In genomic region chr6:141482773-141483172, GRCh38 we compare ENCODE assay signal across 9 cellular contexts.
DNase-seq lines count a peak whose midpoint lies in the region; ATAC-seq and TF ChIP-seq lines count a peak whose summit lies in the region.
"Had no signal": no experiment of that assay in that cellular context is flagged by ENCODE, and none has a peak within 500 bp of the region (broad histone marks: within the 10 kb centered on the region; RNA-seq: fewer than 3 reads in every experiment).

No MANE protein-coding gene starts in this region.

- no peak overlapping the region for H3K23ac ChIP-seq in mesendoderm (ENCODE audit: low read length)

- WGBS in mesendoderm (ENCODE audit: extremely low coverage, insufficient coverage, low lambda C conversion rate): no CpG with 5 or more reads among the region's 5 CpGs

- H3K27me3 Mint-ChIP-seq in chondrocyte (ENCODE audit: low read depth): no peaks in the 10 kb centered on the region

- no peak overlapping the region for H3K27ac ChIP-seq in mesendoderm (ENCODE audit: low read depth, low read length)

- no peak for TF ChIP-seq CTCF in chondrocyte (IDR thresholded peaks at IDR 0.05)

- no peak overlapping the region for H2BK15ac ChIP-seq in mesendoderm (replicated peaks; ENCODE audit: low read depth)

- no peak overlapping the region for H4K8ac ChIP-seq in mesendoderm (ENCODE audit: low read depth, low read length)

- ATAC-seq in HG03196 (IDR thresholded peaks at IDR 0.05; ENCODE audit: unreplicated experiment): no peak

- H2AK5ac ChIP-seq in mesendoderm (ENCODE audit: low read length): no peak overlapping the region

- H3K9me3 Mint-ChIP-seq in chondrocyte (ENCODE audit: low read depth): peaks cover 9% of the 10 kb centered on the region

- H3K4me1 ChIP-seq in mesendoderm (ENCODE audit: control insufficient read depth, low read depth, low read length): no peaks in the 10 kb centered on the region

- DNase-seq in DMS 273 (lab: John Stamatoyannopoulos, UW; ENCODE audit: unreplicated experiment) (peak; percentile 7), DMS 273 treated with DMSO at 0.1 percent for 48 hours (lab: John Stamatoyannopoulos, UW) (no peak), NCI-H446 treated with DMSO at 0.1 percent for 48 hours (lab: John Stamatoyannopoulos, UW) (peak; percentile 14), chondrocyte (ENCODE audit: low spot score) (no peak), retina (peak; percentile 5), mesendoderm (no peak), erythroblast (lab: John Stamatoyannopoulos, UW) (no peak)
- DNase-seq: 8988T had no signal

- no peaks in the 10 kb centered on the region for H3K36me3 ChIP-seq in mesendoderm (ENCODE audit: control insufficient read depth, insufficient read depth, low read length)

- H2BK5ac ChIP-seq in mesendoderm (ENCODE audit: low read length): no peak overlapping the region

- H3K27ac Mint-ChIP-seq in chondrocyte (ENCODE audit: unreplicated experiment): peak overlapping the region; percentile 92

- no peak for TF ChIP-seq POLR2A in erythroblast (IDR thresholded peaks at IDR 0.05; ENCODE audit: low read length)

- no peak overlapping the region for H3K4me2 ChIP-seq in mesendoderm (ENCODE audit: low read length)

- H4K5ac ChIP-seq in mesendoderm (ENCODE audit: low read length): no peak overlapping the region

- H2BK120ac ChIP-seq in mesendoderm (ENCODE audit: low read depth, low read length): no peak overlapping the region

- H3K56ac ChIP-seq in mesendoderm (ENCODE audit: low read length): no peak overlapping the region

- H3K18ac ChIP-seq in mesendoderm (ENCODE audit: low read length): no peak overlapping the region

- no peaks in the 10 kb centered on the region for H3K36me3 Mint-ChIP-seq in chondrocyte (ENCODE audit: low read depth)

- H3K79me2 ChIP-seq in mesendoderm (ENCODE audit: control insufficient read depth, insufficient read depth, low read length): no peaks in the 10 kb centered on the region

- H3K4me3 Mint-ChIP-seq in chondrocyte (ENCODE audit: unreplicated experiment): peak overlapping the region; percentile 63

- no peaks in the 10 kb centered on the region for H3K79me1 ChIP-seq in mesendoderm (ENCODE audit: low read length)

- H3K27me3 ChIP-seq in mesendoderm (ENCODE audit: insufficient read depth, low read length, poor library complexity): no peaks in the 10 kb centered on the region

- no peak overlapping the region for H3K9ac ChIP-seq in mesendoderm (ENCODE audit: low read length)

- H3K4me3 ChIP-seq in mesendoderm (ENCODE audit: low read length): no peak overlapping the region

- no peak overlapping the region for H3K4ac ChIP-seq in mesendoderm (ENCODE audit: low read depth, low read length)

- H3K4me1 Mint-ChIP-seq in chondrocyte (ENCODE audit: low read depth): peaks cover 36% of the 10 kb centered on the region

Comparison
In these comparisons a context has a peak if more than half of its experiments do, and no peak if none do; other contexts are left out.
1. DNase-seq: peak in DMS 273 (single experiment), NCI-H446 treated with DMSO at 0.1 percent for 48 hours (single experiment) and retina (single experiment); none in DMS 273 treated with DMSO at 0.1 percent for 48 hours (single experiment), chondrocyte (single experiment), mesendoderm (single experiment) and erythroblast (0 of 2).